In genomic region chr17:28572294-28573099, GRCh38 we compare ENCODE assay signal across 9 cellular contexts. TPM values are rescaled to one million over a fixed set of nuclear protein-coding genes. Genes with fewer than 3 reads are reported as not detected.
A peak's percentile ranks its signal among the peaks of the same experiment; 100 is the strongest.
DNase-seq lines count a peak whose midpoint lies in the region; ATAC-seq and TF ChIP-seq lines count a peak whose summit lies in the region.
"Had no signal": no experiment of that assay in that cellular context is flagged by ENCODE, and none has a peak within 500 bp of the region (broad histone marks: within the 10 kb centered on the region; RNA-seq: fewer than 3 reads in every experiment).

No MANE protein-coding gene starts in this region.

- CTCF ChIA-PET in AG04449 (lab: Yijun Ruan, JAX): interaction anchor here (1.3 to 5.8 kb wide), 6 partner anchors 9 to 40 kb away, joined by 3 to 38 read pairs (median 4); no protein-coding TSS in a partner anchor
- CTCF ChIA-PET in MCF 10A (lab: Yijun Ruan, JAX): interaction anchor here (0.6 to 1.1 kb wide), 3 partner anchors 24 to 32 kb away, joined by 3 to 5 read pairs (median 4); no protein-coding TSS in a partner anchor
- CTCF ChIA-PET in naive thymus-derived CD4-positive, alpha-beta T cell (lab: Charles Lee): interaction anchor here (0.9 to 1.3 kb wide), 2 partner anchors 27 to 385 kb away, joined by 3 to 8 read pairs; no protein-coding TSS in a partner anchor

- H3K27ac Mint-ChIP-seq in IgD-negative memory B cell (peak overlapping the region; percentile 94 to 96 (median 95)), MCF 10A (ENCODE audit: low read depth, unreplicated experiment) (peak overlapping the region; percentile 85)
- peak overlapping the region; percentile 84 to 97 (median 93) for H3K27ac Mint-ChIP-seq in naive thymus-derived CD4-positive, alpha-beta T cell

- POLR2A ChIA-PET in AG04449 (lab: Yijun Ruan, JAX): interaction anchor here (1.2 kb wide), 1 partner anchor 21 kb away, joined by 6 read pairs; no protein-coding TSS in a partner anchor
- POLR2A ChIA-PET in MCF 10A (lab: Yijun Ruan, JAX): interaction anchor here (1.0 to 2.8 kb wide), 14 partner anchors 11 to 237 kb away, joined by 3 to 25 read pairs (median 8); partner anchors contain the start of genes BLTP2, IFT20, POLDIP2 and SLC46A1
- POLR2A ChIA-PET in naive thymus-derived CD4-positive, alpha-beta T cell (lab: Charles Lee): interaction anchor here (0.7 to 12.2 kb wide), 16 partner anchors 10 to 375 kb away, joined by 3 to 172 read pairs (median 5); partner anchors contain the start of genes BLTP2, PROCA1, SPAG5 and UNC119

- H3K4me3 ChIP-seq in AG04449 (ENCODE audit: low read depth, low read length): peak overlapping the region; percentile 88; the same call in 1 of the 2 replicates
- peak overlapping the region; percentile 78 for H3K4me3 ChIP-seq in naive thymus-derived CD4-positive, alpha-beta T cell (ENCODE audit: low read length)

- H3K27ac ChIP-seq in naive thymus-derived CD4-positive, alpha-beta T cell (ENCODE audit: low read depth, low read length): peak overlapping the region; percentile 90

- intact Hi-C loops in MCF 10A (cut with micrococcal nuclease): no loop called here
- intact Hi-C loops in naive thymus-derived CD4-positive, alpha-beta T cell (cut with micrococcal nuclease): loop anchor here in 1 of 2 donors (10.0 kb wide), 1 partner anchor 198 kb away; the partner anchor contains the start of genes SARM1 and VTN

- H3K4me1 Mint-ChIP-seq in IgD-negative memory B cell (peaks cover 35 to 48% (median 37%) of the 10 kb centered on the region in 3 donors), MCF 10A (ENCODE audit: insufficient read depth, unreplicated experiment) (peaks cover 29% of the 10 kb centered on the region)
- H3K4me1 Mint-ChIP-seq in naive thymus-derived CD4-positive, alpha-beta T cell: peaks cover 45 to 76% (median 69%) of the 10 kb centered on the region in 7 donors

- ATAC-seq in naive thymus-derived CD4-positive, alpha-beta T cell: no peak
- ATAC-seq in HG03039 (IDR thresholded peaks at IDR 0.05; ENCODE audit: unreplicated experiment): no peak

- H3K36me3 Mint-ChIP-seq in IgD-negative memory B cell: peaks cover 4% of the 10 kb centered on the region
- peaks cover 20% of the 10 kb centered on the region for H3K36me3 Mint-ChIP-seq in MCF 10A (ENCODE audit: insufficient read depth, unreplicated experiment)
- H3K36me3 Mint-ChIP-seq in naive thymus-derived CD4-positive, alpha-beta T cell: peaks cover 0 to 43% (median 5%) of the 10 kb centered on the region in 5 donors

- no peak for DNase-seq in AG04449 (ENCODE audit: low read depth, low spot score)
- DNase-seq in MCF 10A (ENCODE audit: unreplicated experiment): no peak
- DNase-seq in naive thymus-derived CD4-positive, alpha-beta T cell: no peak
- no peak for DNase-seq in DMS53 treated with DMSO at 0.1 percent for 48 hours (lab: John Stamatoyannopoulos, UW; ENCODE audit: unreplicated experiment)
- no peak for DNase-seq in central memory CD4-positive, alpha-beta T cell
- no peak for DNase-seq in activated CD8-positive, alpha-beta memory T cell treated with anti-CD3 and anti-CD28 coated beads for 24 hours
- DNase-seq: NCI-H2171 treated with DMSO at 0.1 percent for 48 hours had no signal

- TF ChIP-seq CTCF in AG04449 (IDR thresholded peaks at IDR 0.05; ENCODE audit: insufficient read depth, low read length, missing control alignments) (no peak), MCF 10A (IDR thresholded peaks at IDR 0.05; ENCODE audit: unreplicated experiment) (no peak)

- no peaks in the 10 kb centered on the region for H3K9me3 Mint-ChIP-seq in IgD-negative memory B cell
- H3K9me3 Mint-ChIP-seq in MCF 10A (ENCODE audit: unreplicated experiment): no peaks in the 10 kb centered on the region
- H3K9me3 Mint-ChIP-seq in naive thymus-derived CD4-positive, alpha-beta T cell: no peaks in the 10 kb centered on the region

- peaks cover 32 to 33% of the 10 kb centered on the region in 2 donors for H3K4me1 ChIP-seq in naive thymus-derived CD4-positive, alpha-beta T cell (ENCODE audit: control insufficient read depth in 2 of 2, insufficient read depth in 2 of 2, low read length in 2 of 2)

- H3K4me3 Mint-ChIP-seq in IgD-negative memory B cell (peak overlapping the region; percentile 93 to 99 (median 98)), MCF 10A (ENCODE audit: unreplicated experiment) (peak overlapping the region; percentile 93)
- peak overlapping the region; percentile 93 to 99 (median 96) for H3K4me3 Mint-ChIP-seq in naive thymus-derived CD4-positive, alpha-beta T cell

- no peaks in the 10 kb centered on the region for H3K9me3 ChIP-seq in naive thymus-derived CD4-positive, alpha-beta T cell (ENCODE audit: control insufficient read depth in 2 of 3, low read length in 3 of 3)

- H3K27me3 Mint-ChIP-seq in IgD-negative memory B cell (no peaks in the 10 kb centered on the region), MCF 10A (ENCODE audit: insufficient read depth, unreplicated experiment) (no peaks in the 10 kb centered on the region)
- no peaks in the 10 kb centered on the region for H3K27me3 Mint-ChIP-seq in naive thymus-derived CD4-positive, alpha-beta T cell

- H3K27me3 ChIP-seq in naive thymus-derived CD4-positive, alpha-beta T cell (ENCODE audit: control insufficient read depth in 2 of 2, insufficient read depth in 2 of 2, low read length in 2 of 2): no peaks in the 10 kb centered on the region

- peaks cover 0 to 15% (median 0%) of the 10 kb centered on the region in 3 experiments for H3K36me3 ChIP-seq in naive thymus-derived CD4-positive, alpha-beta T cell (ENCODE audit: control insufficient read depth in 2 of 3, insufficient read depth in 3 of 3, low read length in 3 of 3)

- BruUV-seq in MCF 10A (replicated peaks; lab: Mats Ljungman, UMichigan): no TSS peak

RNA-seq across cellular contexts. Expression of gene PIGS, which starts 1.2 kb away (rescaled TPM):
- 48.4 TPM for polyA plus RNA-seq in IgD-negative memory B cell
- total RNA-seq in MCF 10A (2022): 50.5 and 56.1 TPM in 2 replicates
- total RNA-seq in naive thymus-derived CD4-positive, alpha-beta T cell: 10 to 100 TPM; 58.5 to 71.2 (median 62.4) TPM
- polyA plus RNA-seq in naive thymus-derived CD4-positive, alpha-beta T cell: 10 to 100 TPM; 46.6 to 53.5 TPM

RNA-seq across cellular contexts. Expression of gene ALDOC, which starts 4.2 kb away (rescaled TPM):
- 28.0 TPM for polyA plus RNA-seq in IgD-negative memory B cell
- 2.4 and 6.0 TPM in 2 replicates for total RNA-seq in MCF 10A (2022)
- 100 to 1,000 TPM in 1 of 5 experiments, 10 to 100 TPM in 4; 24.5 to 159 (median 40.1) TPM for total RNA-seq in naive thymus-derived CD4-positive, alpha-beta T cell
- polyA plus RNA-seq in naive thymus-derived CD4-positive, alpha-beta T cell: 100 to 1,000 TPM in 1 of 2 donors, 10 to 100 TPM in 1; 92.9 to 103 TPM

RNA-seq across cellular contexts. Expression of gene UNC119, which starts 20.1 kb away (rescaled TPM):
- 69.5 TPM for polyA plus RNA-seq in IgD-negative memory B cell
- 12.5 and 13.7 TPM in 2 replicates for total RNA-seq in MCF 10A (2022)
- total RNA-seq in naive thymus-derived CD4-positive, alpha-beta T cell: 100 to 1,000 TPM in 1 of 5 experiments, 10 to 100 TPM in 4; 40.6 to 108 (median 90.2) TPM
- 10 to 100 TPM; 37.7 to 48.1 TPM for polyA plus RNA-seq in naive thymus-derived CD4-positive, alpha-beta T cell

RNA-seq across cellular contexts. Expression of gene SPAG5, which starts 26.3 kb away (rescaled TPM):
- polyA plus RNA-seq in IgD-negative memory B cell: 2.2 TPM
- total RNA-seq in MCF 10A (2022): 31.5 and 38.1 TPM in 2 replicates
- total RNA-seq in naive thymus-derived CD4-positive, alpha-beta T cell: 10 to 100 TPM; 10.4 to 95.3 (median 18.4) TPM
- 1 to 10 TPM; 1.6 to 3.9 TPM for polyA plus RNA-seq in naive thymus-derived CD4-positive, alpha-beta T cell

RNA-seq across cellular contexts. Expression of gene RSKR, which starts 41.5 kb away (rescaled TPM):
- 0.11 TPM for polyA plus RNA-seq in IgD-negative memory B cell
- total RNA-seq in MCF 10A (2022): 19.9 and 24.1 TPM in 2 replicates
- total RNA-seq in naive thymus-derived CD4-positive, alpha-beta T cell: 10 to 100 TPM; 17.8 to 34.5 (median 28.1) TPM
- under 1 TPM in 1 of 2 donors, not detected in 1; 0.20 TPM for polyA plus RNA-seq in naive thymus-derived CD4-positive, alpha-beta T cell
